15 cellular contexts compared by ENCODE assay signal in genomic region chrX:149491812-149492211, GRCh38. TPM values are rescaled to one million over a fixed set of nuclear protein-coding genes. Genes with fewer than 3 reads are reported as not detected.
"Had no signal": no experiment of that assay in that cellular context is flagged by ENCODE, and none has a peak within 500 bp of the region (broad histone marks: within the 10 kb centered on the region; RNA-seq: fewer than 3 reads in every experiment).

No MANE protein-coding gene starts in this region.

- H3K27ac Mint-ChIP-seq: activated naive CD8-positive, alpha-beta T cell treated with anti-CD3 and anti-CD28 coated beads for 36 hours; T-helper 2 cell treated with Interferon-gamma antibody and Interleukin-4, amounts not matched to agents 5 μg/mL and 100 μg/mL, for 36 hours had no signal

- H3K4me3 ChIP-seq: heart right ventricle, suprapubic skin had no signal

- ATAC-seq: heart right ventricle; stimulated activated effector memory CD8-positive, alpha-beta T cell treated with anti-CD3 and anti-CD28 coated beads, Interleukin-12 subunit alpha, Interleukin-12 subunit beta, amount 100 ng/mL, for 72 hours had no signal

- H3K27me3 Mint-ChIP-seq: activated naive CD8-positive, alpha-beta T cell treated with anti-CD3 and anti-CD28 coated beads for 36 hours had no signal

- H3K9me3 ChIP-seq: heart right ventricle, suprapubic skin had no signal

- H3K4me1 ChIP-seq: parathyroid adenoma had no signal

- H3K9me3 Mint-ChIP-seq: activated naive CD8-positive, alpha-beta T cell treated with anti-CD3 and anti-CD28 coated beads for 36 hours; stimulated activated effector memory CD8-positive, alpha-beta T cell treated with anti-CD3 and anti-CD28 coated beads, Interleukin-12 subunit alpha, Interleukin-12 subunit beta, amount 100 ng/mL, for 72 hours; T-helper 2 cell treated with Interferon-gamma antibody and Interleukin-4, amounts not matched to agents 5 μg/mL and 100 μg/mL, for 36 hours had no signal

- H3K27me3 ChIP-seq: heart right ventricle, suprapubic skin had no signal

- H3K27ac ChIP-seq: parathyroid adenoma, suprapubic skin had no signal

- H3K4me3 Mint-ChIP-seq: activated naive CD8-positive, alpha-beta T cell treated with anti-CD3 and anti-CD28 coated beads for 36 hours; stimulated activated effector memory CD8-positive, alpha-beta T cell treated with anti-CD3 and anti-CD28 coated beads, Interleukin-12 subunit alpha, Interleukin-12 subunit beta, amount 100 ng/mL, for 72 hours; T-helper 2 cell treated with Interferon-gamma antibody and Interleukin-4, amounts not matched to agents 5 μg/mL and 100 μg/mL, for 36 hours had no signal

- DNase-seq: activated CD4-positive, alpha-beta T cell treated with anti-CD3 and anti-CD28 coated beads, Interleukin-2, amount 50 U/mL, for 1 hour; activated gamma-delta T cell; activated naive CD8-positive, alpha-beta T cell treated with anti-CD3 and anti-CD28 coated beads for 36 hours; anterior cingulate cortex; heart right ventricle; islet precursor cell; retina had no signal

RNA-seq across cellular contexts. Expression of gene HSFX3, which starts 57.9 kb away (rescaled TPM):
- total RNA-seq: activated naive CD8-positive, alpha-beta T cell treated with anti-CD3 and anti-CD28 coated beads for 36 hours; bronchial epithelial cell; frontal cortex; lower leg skin; suprapubic skin; ureter had no signal
